ENCODE assay signal across 1 cellular context in the genomic region with DNA sequence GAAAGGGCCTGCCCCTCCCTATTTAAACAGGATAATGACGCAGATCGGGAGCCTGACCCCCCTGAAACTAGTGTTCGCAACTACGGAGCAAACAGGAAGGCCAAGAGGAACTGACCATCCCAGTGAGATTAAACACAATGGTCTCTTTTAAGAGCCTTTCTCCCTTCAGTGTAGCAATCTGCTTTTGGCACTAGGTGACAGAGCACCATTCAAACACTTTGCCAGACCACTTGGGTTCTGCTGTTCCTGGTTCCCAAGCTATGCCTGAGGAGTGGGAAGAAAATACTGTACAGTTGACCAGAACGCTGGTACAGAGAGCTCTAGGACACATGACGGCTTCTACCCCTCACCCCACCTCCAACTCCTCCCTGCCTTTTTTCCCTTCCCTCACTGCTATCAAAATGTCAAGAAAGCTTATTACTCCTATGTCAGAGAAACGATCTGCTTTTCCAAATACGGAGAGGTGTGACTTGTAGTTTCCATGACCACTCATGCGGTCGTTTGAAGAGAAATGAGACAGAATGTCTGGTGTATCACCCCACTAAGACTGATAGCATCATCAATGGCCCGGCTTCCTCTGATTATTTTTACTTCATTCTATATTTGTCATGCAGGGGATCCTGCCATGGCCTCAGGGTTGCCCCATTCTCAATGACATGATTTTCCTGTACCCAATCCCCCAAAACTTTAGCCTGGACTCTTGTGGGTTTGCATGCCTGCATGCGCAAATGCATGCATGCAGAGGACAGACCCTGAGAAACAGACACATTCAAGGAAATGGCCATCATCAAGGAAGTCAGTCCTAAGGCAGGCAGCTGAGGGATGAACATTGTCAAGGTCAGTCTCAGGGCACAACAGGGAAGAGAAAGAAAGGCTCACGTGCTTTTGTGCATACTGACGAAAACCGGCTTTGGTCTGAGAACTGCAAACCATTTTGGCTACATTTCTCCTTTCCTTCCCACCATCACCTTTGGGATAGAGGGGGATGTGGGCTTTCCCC.
A peak's percentile ranks its signal among the peaks of the same experiment; 100 is the strongest.
TF ChIP-seq lines count a peak whose summit lies in the region.

No MANE protein-coding gene starts in this region.

TF ChIP-seq in HepG2, 621 proteins besides CTCF, POLR2A, EP300 and RAD21 (continued from another document and continues in another):
- TF ChIP-seq AGO2 (optimal IDR thresholded peaks at IDR 0.05; ENCODE audit: low read depth, low read length) (no peak), YEATS2 (CRISPR knock-in tag; IDR thresholded peaks at IDR 0.05; ENCODE audit: borderline replicate concordance) (peak; percentile 55; the same call in 1 of the 2 replicates), NR3C1 (CRISPR knock-in tag; IDR thresholded peaks at IDR 0.05) (no peak), ZSCAN31 (CRISPR knock-in tag; IDR thresholded peaks at IDR 0.05; ENCODE audit: low read depth) (0 out of 2 replicates have a peak, but pooled peaks have one; percentile 53), ZFX (CRISPR knock-in tag; IDR thresholded peaks at IDR 0.05; ENCODE audit: low read depth) (peak; percentile 70; the same call in 1 of the 2 replicates), ZNF251 (CRISPR knock-in tag; IDR thresholded peaks at IDR 0.05) (no peak), KDM6A (CRISPR knock-in tag; IDR thresholded peaks at IDR 0.05; ENCODE audit: low read depth) (no peak), MEIS1 (CRISPR knock-in tag; IDR thresholded peaks at IDR 0.05; ENCODE audit: borderline replicate concordance) (peak; percentile 87; the same call in 1 of the 2 replicates), ELF4 (CRISPR knock-in tag; IDR thresholded peaks at IDR 0.05; ENCODE audit: borderline replicate concordance) (no peak), KAT2B (IDR thresholded peaks at IDR 0.05; ENCODE audit: borderline replicate concordance, low read depth, low read length) (no peak), NR2F6 (IDR thresholded peaks at IDR 0.05) (peak; percentile 79), NR2F6 (CRISPR knock-in tag; IDR thresholded peaks at IDR 0.05) (peak; percentile 77; the same call in 1 of the 2 replicates), NKX3-1 (CRISPR knock-in tag; IDR thresholded peaks at IDR 0.05) (0 out of 2 replicates have a peak, but pooled peaks have one; percentile 64), ZNF839 (CRISPR knock-in tag; IDR thresholded peaks at IDR 0.05; ENCODE audit: borderline replicate concordance) (no peak)
- TF ChIP-seq, protein P1, sequence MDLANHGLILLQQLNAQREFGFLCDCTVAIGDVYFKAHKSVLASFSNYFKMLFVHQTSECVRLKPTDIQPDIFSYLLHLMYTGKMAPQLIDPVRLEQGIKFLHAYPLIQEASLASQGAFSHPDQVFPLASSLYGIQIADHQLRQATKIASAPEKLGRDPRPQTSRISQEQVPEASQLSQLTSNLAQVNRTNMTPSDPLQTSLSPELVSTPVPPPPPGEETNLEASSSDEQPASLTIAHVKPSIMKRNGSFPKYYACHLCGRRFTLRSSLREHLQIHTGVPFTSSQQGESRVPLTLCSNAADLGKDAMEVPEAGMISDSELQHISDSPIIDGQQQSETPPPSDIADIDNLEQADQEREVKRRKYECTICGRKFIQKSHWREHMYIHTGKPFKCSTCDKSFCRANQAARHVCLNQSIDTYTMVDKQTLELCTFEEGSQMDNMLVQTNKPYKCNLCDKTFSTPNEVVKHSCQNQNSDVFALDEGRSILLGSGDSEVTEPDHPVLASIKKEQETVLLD (CRISPR knock-in tag; IDR thresholded peaks at IDR 0.05; ENCODE audit: low read depth): no peak
- TF ChIP-seq, protein P2, sequence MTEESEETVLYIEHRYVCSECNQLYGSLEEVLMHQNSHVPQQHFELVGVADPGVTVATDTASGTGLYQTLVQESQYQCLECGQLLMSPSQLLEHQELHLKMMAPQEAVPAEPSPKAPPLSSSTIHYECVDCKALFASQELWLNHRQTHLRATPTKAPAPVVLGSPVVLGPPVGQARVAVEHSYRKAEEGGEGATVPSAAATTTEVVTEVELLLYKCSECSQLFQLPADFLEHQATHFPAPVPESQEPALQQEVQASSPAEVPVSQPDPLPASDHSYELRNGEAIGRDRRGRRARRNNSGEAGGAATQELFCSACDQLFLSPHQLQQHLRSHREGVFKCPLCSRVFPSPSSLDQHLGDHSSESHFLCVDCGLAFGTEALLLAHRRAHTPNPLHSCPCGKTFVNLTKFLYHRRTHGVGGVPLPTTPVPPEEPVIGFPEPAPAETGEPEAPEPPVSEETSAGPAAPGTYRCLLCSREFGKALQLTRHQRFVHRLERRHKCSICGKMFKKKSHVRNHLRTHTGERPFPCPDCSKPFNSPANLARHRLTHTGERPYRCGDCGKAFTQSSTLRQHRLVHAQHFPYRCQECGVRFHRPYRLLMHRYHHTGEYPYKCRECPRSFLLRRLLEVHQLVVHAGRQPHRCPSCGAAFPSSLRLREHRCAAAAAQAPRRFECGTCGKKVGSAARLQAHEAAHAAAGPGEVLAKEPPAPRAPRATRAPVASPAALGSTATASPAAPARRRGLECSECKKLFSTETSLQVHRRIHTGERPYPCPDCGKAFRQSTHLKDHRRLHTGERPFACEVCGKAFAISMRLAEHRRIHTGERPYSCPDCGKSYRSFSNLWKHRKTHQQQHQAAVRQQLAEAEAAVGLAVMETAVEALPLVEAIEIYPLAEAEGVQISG (CRISPR knock-in tag; IDR thresholded peaks at IDR 0.05): peak; percentile 63
- TF ChIP-seq, protein P3, sequence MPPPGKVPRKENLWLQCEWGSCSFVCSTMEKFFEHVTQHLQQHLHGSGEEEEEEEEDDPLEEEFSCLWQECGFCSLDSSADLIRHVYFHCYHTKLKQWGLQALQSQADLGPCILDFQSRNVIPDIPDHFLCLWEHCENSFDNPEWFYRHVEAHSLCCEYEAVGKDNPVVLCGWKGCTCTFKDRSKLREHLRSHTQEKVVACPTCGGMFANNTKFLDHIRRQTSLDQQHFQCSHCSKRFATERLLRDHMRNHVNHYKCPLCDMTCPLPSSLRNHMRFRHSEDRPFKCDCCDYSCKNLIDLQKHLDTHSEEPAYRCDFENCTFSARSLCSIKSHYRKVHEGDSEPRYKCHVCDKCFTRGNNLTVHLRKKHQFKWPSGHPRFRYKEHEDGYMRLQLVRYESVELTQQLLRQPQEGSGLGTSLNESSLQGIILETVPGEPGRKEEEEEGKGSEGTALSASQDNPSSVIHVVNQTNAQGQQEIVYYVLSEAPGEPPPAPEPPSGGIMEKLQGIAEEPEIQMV (CRISPR knock-in tag; IDR thresholded peaks at IDR 0.05; ENCODE audit: low read depth): peak; percentile 85
- TF ChIP-seq, protein P4, sequence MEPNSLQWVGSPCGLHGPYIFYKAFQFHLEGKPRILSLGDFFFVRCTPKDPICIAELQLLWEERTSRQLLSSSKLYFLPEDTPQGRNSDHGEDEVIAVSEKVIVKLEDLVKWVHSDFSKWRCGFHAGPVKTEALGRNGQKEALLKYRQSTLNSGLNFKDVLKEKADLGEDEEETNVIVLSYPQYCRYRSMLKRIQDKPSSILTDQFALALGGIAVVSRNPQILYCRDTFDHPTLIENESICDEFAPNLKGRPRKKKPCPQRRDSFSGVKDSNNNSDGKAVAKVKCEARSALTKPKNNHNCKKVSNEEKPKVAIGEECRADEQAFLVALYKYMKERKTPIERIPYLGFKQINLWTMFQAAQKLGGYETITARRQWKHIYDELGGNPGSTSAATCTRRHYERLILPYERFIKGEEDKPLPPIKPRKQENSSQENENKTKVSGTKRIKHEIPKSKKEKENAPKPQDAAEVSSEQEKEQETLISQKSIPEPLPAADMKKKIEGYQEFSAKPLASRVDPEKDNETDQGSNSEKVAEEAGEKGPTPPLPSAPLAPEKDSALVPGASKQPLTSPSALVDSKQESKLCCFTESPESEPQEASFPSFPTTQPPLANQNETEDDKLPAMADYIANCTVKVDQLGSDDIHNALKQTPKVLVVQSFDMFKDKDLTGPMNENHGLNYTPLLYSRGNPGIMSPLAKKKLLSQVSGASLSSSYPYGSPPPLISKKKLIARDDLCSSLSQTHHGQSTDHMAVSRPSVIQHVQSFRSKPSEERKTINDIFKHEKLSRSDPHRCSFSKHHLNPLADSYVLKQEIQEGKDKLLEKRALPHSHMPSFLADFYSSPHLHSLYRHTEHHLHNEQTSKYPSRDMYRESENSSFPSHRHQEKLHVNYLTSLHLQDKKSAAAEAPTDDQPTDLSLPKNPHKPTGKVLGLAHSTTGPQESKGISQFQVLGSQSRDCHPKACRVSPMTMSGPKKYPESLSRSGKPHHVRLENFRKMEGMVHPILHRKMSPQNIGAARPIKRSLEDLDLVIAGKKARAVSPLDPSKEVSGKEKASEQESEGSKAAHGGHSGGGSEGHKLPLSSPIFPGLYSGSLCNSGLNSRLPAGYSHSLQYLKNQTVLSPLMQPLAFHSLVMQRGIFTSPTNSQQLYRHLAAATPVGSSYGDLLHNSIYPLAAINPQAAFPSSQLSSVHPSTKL (CRISPR knock-in tag; IDR thresholded peaks at IDR 0.05): peak; percentile 90
- TF ChIP-seq, protein P5, sequence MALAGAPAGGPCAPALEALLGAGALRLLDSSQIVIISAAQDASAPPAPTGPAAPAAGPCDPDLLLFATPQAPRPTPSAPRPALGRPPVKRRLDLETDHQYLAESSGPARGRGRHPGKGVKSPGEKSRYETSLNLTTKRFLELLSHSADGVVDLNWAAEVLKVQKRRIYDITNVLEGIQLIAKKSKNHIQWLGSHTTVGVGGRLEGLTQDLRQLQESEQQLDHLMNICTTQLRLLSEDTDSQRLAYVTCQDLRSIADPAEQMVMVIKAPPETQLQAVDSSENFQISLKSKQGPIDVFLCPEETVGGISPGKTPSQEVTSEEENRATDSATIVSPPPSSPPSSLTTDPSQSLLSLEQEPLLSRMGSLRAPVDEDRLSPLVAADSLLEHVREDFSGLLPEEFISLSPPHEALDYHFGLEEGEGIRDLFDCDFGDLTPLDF (CRISPR knock-in tag; IDR thresholded peaks at IDR 0.05): no peak
- TF ChIP-seq, protein P6, sequence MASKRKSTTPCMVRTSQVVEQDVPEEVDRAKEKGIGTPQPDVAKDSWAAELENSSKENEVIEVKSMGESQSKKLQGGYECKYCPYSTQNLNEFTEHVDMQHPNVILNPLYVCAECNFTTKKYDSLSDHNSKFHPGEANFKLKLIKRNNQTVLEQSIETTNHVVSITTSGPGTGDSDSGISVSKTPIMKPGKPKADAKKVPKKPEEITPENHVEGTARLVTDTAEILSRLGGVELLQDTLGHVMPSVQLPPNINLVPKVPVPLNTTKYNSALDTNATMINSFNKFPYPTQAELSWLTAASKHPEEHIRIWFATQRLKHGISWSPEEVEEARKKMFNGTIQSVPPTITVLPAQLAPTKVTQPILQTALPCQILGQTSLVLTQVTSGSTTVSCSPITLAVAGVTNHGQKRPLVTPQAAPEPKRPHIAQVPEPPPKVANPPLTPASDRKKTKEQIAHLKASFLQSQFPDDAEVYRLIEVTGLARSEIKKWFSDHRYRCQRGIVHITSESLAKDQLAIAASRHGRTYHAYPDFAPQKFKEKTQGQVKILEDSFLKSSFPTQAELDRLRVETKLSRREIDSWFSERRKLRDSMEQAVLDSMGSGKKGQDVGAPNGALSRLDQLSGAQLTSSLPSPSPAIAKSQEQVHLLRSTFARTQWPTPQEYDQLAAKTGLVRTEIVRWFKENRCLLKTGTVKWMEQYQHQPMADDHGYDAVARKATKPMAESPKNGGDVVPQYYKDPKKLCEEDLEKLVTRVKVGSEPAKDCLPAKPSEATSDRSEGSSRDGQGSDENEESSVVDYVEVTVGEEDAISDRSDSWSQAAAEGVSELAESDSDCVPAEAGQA (IDR thresholded peaks at IDR 0.05; ENCODE audit: low read depth): peak; percentile 66; the same call in 1 of the 2 replicates
- TF ChIP-seq, protein P6 (CRISPR knock-in tag; IDR thresholded peaks at IDR 0.05; ENCODE audit: borderline replicate concordance): no peak
- TF ChIP-seq, protein P7, sequence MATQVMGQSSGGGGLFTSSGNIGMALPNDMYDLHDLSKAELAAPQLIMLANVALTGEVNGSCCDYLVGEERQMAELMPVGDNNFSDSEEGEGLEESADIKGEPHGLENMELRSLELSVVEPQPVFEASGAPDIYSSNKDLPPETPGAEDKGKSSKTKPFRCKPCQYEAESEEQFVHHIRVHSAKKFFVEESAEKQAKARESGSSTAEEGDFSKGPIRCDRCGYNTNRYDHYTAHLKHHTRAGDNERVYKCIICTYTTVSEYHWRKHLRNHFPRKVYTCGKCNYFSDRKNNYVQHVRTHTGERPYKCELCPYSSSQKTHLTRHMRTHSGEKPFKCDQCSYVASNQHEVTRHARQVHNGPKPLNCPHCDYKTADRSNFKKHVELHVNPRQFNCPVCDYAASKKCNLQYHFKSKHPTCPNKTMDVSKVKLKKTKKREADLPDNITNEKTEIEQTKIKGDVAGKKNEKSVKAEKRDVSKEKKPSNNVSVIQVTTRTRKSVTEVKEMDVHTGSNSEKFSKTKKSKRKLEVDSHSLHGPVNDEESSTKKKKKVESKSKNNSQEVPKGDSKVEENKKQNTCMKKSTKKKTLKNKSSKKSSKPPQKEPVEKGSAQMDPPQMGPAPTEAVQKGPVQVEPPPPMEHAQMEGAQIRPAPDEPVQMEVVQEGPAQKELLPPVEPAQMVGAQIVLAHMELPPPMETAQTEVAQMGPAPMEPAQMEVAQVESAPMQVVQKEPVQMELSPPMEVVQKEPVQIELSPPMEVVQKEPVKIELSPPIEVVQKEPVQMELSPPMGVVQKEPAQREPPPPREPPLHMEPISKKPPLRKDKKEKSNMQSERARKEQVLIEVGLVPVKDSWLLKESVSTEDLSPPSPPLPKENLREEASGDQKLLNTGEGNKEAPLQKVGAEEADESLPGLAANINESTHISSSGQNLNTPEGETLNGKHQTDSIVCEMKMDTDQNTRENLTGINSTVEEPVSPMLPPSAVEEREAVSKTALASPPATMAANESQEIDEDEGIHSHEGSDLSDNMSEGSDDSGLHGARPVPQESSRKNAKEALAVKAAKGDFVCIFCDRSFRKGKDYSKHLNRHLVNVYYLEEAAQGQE (IDR thresholded peaks at IDR 0.05; ENCODE audit: borderline replicate concordance in 1 of 2, low read depth in 1 of 2, low read length in 2 of 2): peak in 1 of 2 experiments; percentile 56; a peak in 2 of 4 replicates
